ENCODE assay signal across 2 cellular contexts in the genomic region with DNA sequence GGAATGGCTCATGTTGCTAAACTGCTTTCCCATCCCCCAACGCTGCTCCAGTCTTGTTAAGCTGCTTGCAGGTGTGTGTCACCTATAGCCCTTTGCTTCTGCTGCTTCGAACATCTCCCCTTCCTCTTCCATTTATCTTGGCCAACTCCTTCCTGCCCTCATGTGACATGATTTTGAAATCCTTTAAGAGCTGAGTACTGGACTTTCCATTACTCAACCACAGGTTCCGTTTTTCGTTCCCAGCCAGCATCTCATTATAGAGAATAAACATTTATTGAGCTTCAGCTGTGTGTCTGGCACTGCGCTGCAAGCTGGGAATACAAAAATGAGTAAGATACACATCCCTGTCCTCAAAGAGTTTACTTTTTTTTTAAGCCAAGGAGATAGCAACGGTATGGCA.
TF ChIP-seq lines count a peak whose summit lies in the region.

No MANE protein-coding gene starts in this region.

TF ChIP-seq in SK-N-SH, 30 proteins besides CTCF, POLR2A, EP300 and RAD21 (continued from another document):
- TF ChIP-seq, protein P1, sequence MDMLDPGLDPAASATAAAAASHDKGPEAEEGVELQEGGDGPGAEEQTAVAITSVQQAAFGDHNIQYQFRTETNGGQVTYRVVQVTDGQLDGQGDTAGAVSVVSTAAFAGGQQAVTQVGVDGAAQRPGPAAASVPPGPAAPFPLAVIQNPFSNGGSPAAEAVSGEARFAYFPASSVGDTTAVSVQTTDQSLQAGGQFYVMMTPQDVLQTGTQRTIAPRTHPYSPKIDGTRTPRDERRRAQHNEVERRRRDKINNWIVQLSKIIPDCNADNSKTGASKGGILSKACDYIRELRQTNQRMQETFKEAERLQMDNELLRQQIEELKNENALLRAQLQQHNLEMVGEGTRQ (IDR thresholded peaks at IDR 0.05; ENCODE audit: borderline replicate concordance, low read depth, low read length): no peak
- TF ChIP-seq FOSL2 (IDR thresholded peaks at IDR 0.05; ENCODE audit: borderline replicate concordance, low read depth) (no peak), RXRA (IDR thresholded peaks at IDR 0.05; ENCODE audit: borderline replicate concordance, low read depth) (no peak), NRF1 (IDR thresholded peaks at IDR 0.05; ENCODE audit: low read depth, low read length) (no peak), SIN3A (IDR thresholded peaks at IDR 0.05; ENCODE audit: borderline replicate concordance, low read depth, low read length) (no peak), MXI1 (IDR thresholded peaks at IDR 0.05; ENCODE audit: low read depth, low read length) (no peak)
- TF ChIP-seq, protein P2, sequence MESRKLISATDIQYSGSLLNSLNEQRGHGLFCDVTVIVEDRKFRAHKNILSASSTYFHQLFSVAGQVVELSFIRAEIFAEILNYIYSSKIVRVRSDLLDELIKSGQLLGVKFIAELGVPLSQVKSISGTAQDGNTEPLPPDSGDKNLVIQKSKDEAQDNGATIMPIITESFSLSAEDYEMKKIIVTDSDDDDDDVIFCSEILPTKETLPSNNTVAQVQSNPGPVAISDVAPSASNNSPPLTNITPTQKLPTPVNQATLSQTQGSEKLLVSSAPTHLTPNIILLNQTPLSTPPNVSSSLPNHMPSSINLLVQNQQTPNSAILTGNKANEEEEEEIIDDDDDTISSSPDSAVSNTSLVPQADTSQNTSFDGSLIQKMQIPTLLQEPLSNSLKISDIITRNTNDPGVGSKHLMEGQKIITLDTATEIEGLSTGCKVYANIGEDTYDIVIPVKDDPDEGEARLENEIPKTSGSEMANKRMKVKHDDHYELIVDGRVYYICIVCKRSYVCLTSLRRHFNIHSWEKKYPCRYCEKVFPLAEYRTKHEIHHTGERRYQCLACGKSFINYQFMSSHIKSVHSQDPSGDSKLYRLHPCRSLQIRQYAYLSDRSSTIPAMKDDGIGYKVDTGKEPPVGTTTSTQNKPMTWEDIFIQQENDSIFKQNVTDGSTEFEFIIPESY (IDR thresholded peaks at IDR 0.05; ENCODE audit: borderline replicate concordance, low read depth): no peak
- TF ChIP-seq, protein P3, sequence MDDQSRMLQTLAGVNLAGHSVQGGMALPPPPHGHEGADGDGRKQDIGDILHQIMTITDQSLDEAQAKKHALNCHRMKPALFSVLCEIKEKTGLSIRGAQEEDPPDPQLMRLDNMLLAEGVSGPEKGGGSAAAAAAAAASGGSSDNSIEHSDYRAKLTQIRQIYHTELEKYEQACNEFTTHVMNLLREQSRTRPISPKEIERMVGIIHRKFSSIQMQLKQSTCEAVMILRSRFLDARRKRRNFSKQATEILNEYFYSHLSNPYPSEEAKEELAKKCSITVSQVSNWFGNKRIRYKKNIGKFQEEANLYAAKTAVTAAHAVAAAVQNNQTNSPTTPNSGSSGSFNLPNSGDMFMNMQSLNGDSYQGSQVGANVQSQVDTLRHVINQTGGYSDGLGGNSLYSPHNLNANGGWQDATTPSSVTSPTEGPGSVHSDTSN (IDR thresholded peaks at IDR 0.05): no peak

TF ChIP-seq in SK-N-SH treated with all-trans-retinoic acid at 6 μM for 48 hours, 23 proteins besides CTCF, POLR2A, EP300 and RAD21 (continued from another document):
- TF ChIP-seq GLIS3 (CRISPR knock-in tag; IDR thresholded peaks at IDR 0.05) (no peak), TCF4 (CRISPR knock-in tag; IDR thresholded peaks at IDR 0.05; ENCODE audit: borderline replicate concordance) (no peak), BACH2 (CRISPR knock-in tag; IDR thresholded peaks at IDR 0.05; ENCODE audit: borderline replicate concordance) (no peak), TOX (CRISPR knock-in tag; IDR thresholded peaks at IDR 0.05; ENCODE audit: borderline replicate concordance) (no peak), OSR1 (CRISPR knock-in tag; IDR thresholded peaks at IDR 0.05) (no peak), ARNTL (CRISPR knock-in tag; IDR thresholded peaks at IDR 0.05; ENCODE audit: borderline replicate concordance, low read depth) (no peak), RARB (CRISPR knock-in tag; IDR thresholded peaks at IDR 0.05) (no peak), ZC3H10 (CRISPR knock-in tag; IDR thresholded peaks at IDR 0.05) (no peak), ISL1 (CRISPR knock-in tag; IDR thresholded peaks at IDR 0.05) (no peak)
- TF ChIP-seq, protein P4, sequence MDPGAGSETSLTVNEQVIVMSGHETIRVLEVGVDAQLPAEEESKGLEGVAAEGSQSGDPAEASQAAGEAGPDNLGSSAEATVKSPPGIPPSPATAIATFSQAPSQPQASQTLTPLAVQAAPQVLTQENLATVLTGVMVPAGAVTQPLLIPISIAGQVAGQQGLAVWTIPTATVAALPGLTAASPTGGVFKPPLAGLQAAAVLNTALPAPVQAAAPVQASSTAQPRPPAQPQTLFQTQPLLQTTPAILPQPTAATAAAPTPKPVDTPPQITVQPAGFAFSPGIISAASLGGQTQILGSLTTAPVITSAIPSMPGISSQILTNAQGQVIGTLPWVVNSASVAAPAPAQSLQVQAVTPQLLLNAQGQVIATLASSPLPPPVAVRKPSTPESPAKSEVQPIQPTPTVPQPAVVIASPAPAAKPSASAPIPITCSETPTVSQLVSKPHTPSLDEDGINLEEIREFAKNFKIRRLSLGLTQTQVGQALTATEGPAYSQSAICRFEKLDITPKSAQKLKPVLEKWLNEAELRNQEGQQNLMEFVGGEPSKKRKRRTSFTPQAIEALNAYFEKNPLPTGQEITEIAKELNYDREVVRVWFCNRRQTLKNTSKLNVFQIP (CRISPR knock-in tag; IDR thresholded peaks at IDR 0.05; ENCODE audit: borderline replicate concordance, low read depth): no peak
